Comparison of ENCODE assay signal across 24 cellular contexts in genomic region chr14:75217508-75218206, GRCh38. TPM values are rescaled to one million over a fixed set of nuclear protein-coding genes. Genes with fewer than 3 reads are reported as not detected.
A peak's percentile ranks its signal among the peaks of the same experiment; 100 is the strongest.
DNase-seq lines count a peak whose midpoint lies in the region; ATAC-seq, FAIRE-seq and TF ChIP-seq lines count a peak whose summit lies in the region.
"Had no signal": no experiment of that assay in that cellular context is flagged by ENCODE, and none has a peak within 500 bp of the region (broad histone marks: within the 10 kb centered on the region; RNA-seq: fewer than 3 reads in every experiment).

No MANE protein-coding gene starts in this region.

- no peaks in the 10 kb centered on the region for H3K27me3 ChIP-seq in mammary epithelial cell (ENCODE audit: insufficient read depth, low read length)
- H3K27me3 ChIP-seq in astrocyte (ENCODE audit: insufficient read depth, low read length): no peaks in the 10 kb centered on the region
- H3K27me3 ChIP-seq: BE2C had no signal

- POLR2A ChIA-PET in MCF 10A (lab: Yijun Ruan, JAX): interaction anchor here (0.6 to 2.6 kb wide), 13 partner anchors 13 to 91 kb away, joined by 3 to 14 read pairs (median 3); partner anchors contain the start of genes FOS and NEK9

- no peaks in the 10 kb centered on the region for H3K36me3 ChIP-seq in mammary epithelial cell (ENCODE audit: insufficient read depth, low read length)
- H3K36me3 ChIP-seq in astrocyte (ENCODE audit: insufficient read depth, low read length): no peaks in the 10 kb centered on the region
- H3K36me3 ChIP-seq: BE2C had no signal

- WGBS in mammary epithelial cell (ENCODE audit: low coverage, missing lambda C conversion rate): 91% methylated on average over 4 of the region's 4 CpGs

- H3K27ac Mint-ChIP-seq in MCF 10A (ENCODE audit: low read depth, unreplicated experiment) (no peak overlapping the region), astrocyte (ENCODE audit: unreplicated experiment) (no peak overlapping the region)
- H3K27ac Mint-ChIP-seq: H9 had no signal

- H3K27ac ChIP-seq in mammary epithelial cell (ENCODE audit: insufficient read depth, low read depth, low read length): no peak overlapping the region
- H3K27ac ChIP-seq in astrocyte (ENCODE audit: low read depth, low read length): no peak overlapping the region
- no peak overlapping the region for H3K27ac ChIP-seq in coronary artery
- H3K27ac ChIP-seq: 22Rv1 had no signal

- no peaks in the 10 kb centered on the region for H3K9me3 Mint-ChIP-seq in MCF 10A (ENCODE audit: unreplicated experiment)
- no peaks in the 10 kb centered on the region for H3K9me3 Mint-ChIP-seq in astrocyte (ENCODE audit: unreplicated experiment)
- H3K9me3 Mint-ChIP-seq: CD8-positive, alpha-beta memory T cell; H9 had no signal

- peak; percentile 39 for ATAC-seq in omental fat pad (ENCODE audit: low FRiP score)
- no peak for ATAC-seq in HG02610 (IDR thresholded peaks at IDR 0.05; ENCODE audit: unreplicated experiment)

- H3K4me3 Mint-ChIP-seq in MCF 10A (ENCODE audit: unreplicated experiment) (no peak overlapping the region), astrocyte (ENCODE audit: unreplicated experiment) (no peak overlapping the region)
- H3K4me3 Mint-ChIP-seq: CD14-positive monocyte; CD8-positive, alpha-beta memory T cell; H9 had no signal

- H3K4me2 ChIP-seq in mammary epithelial cell (ENCODE audit: insufficient read depth, low read depth, low read length) (no peak overlapping the region), astrocyte (ENCODE audit: low read length) (no peak overlapping the region)

- TF ChIP-seq CTCF in mammary epithelial cell (conservative IDR thresholded peaks at IDR 0.05 in 1 of 2, IDR thresholded peaks at IDR 0.05 in 1 of 2; ENCODE audit: extremely low read depth in 1 of 2, insufficient read depth in 1 of 2, low read depth in 1 of 2, low read length in 2 of 2) (no peak), MCF 10A (IDR thresholded peaks at IDR 0.05; ENCODE audit: unreplicated experiment) (no peak), astrocyte (IDR thresholded peaks at IDR 0.05; ENCODE audit: insufficient read depth, low read depth, low read length) (no peak), omental fat pad (IDR thresholded peaks at IDR 0.05) (no peak), coronary artery (IDR thresholded peaks at IDR 0.05) (no peak)

- dilution Hi-C loops in mammary epithelial cell (cut with HindIII; ENCODE audit: low sequenced_read_pairs): no loop called here

- H3K9me3 ChIP-seq in mammary epithelial cell (replicated peaks; ENCODE audit: insufficient read depth, low read length) (no peaks in the 10 kb centered on the region), astrocyte (ENCODE audit: insufficient read depth, low read depth, low read length) (no peaks in the 10 kb centered on the region)
- H3K9me3 ChIP-seq: BE2C had no signal

- CTCF ChIA-PET in mammary epithelial cell (lab: Charles Lee; ENCODE audit: low non-redundant PET): no interaction called here
- CTCF ChIA-PET in MCF 10A (lab: Yijun Ruan, JAX): interaction anchor here (0.6 to 3.5 kb wide), 6 partner anchors 9 to 129 kb away, joined by 3 to 11 read pairs (median 3); no protein-coding TSS in a partner anchor

- intact Hi-C loops in mammary epithelial cell (cut with micrococcal nuclease) (no loop called here), MCF 10A (cut with micrococcal nuclease) (no loop called here)

- DNase-seq in mammary epithelial cell (peak; percentile 28), MCF 10A (ENCODE audit: unreplicated experiment) (no peak), astrocyte (ENCODE audit: low read depth) (no peak), omental fat pad (ENCODE audit: low spot score) (no peak), coronary artery (ENCODE audit: low spot score) (no peak), DMS79 (lab: John Stamatoyannopoulos, UW) (no peak), NCI-H187 treated with DMSO at 0.1 percent for 48 hours (lab: John Stamatoyannopoulos, UW) (no peak)
- DNase-seq: ACHN; BE2C; CD8-positive, alpha-beta memory T cell; DMS 273 treated with DMSO at 0.1 percent for 48 hours; DND-41; H9; NCI-H1092 treated with DMSO at 0.1 percent for 48 hours; NCI-H1436; NCI-H1930; NCI-H2227 treated with DMSO at 0.1 percent for 48 hours; NCI-H526 treated with DMSO at 0.1 percent for 48 hours; Right ventricle myocardium superior; RPMI8226 had no signal

- H3K4me1 Mint-ChIP-seq in MCF 10A (ENCODE audit: insufficient read depth, unreplicated experiment): peaks cover 19% of the 10 kb centered on the region
- H3K4me1 Mint-ChIP-seq in astrocyte (ENCODE audit: low read depth, unreplicated experiment): peaks cover 20% of the 10 kb centered on the region

- in situ Hi-C loops in mammary epithelial cell (cut with MboI; ENCODE audit: low sequenced_read_pairs in 2 of 2): no loop called here

- BruUV-seq in mammary epithelial cell (replicated peaks; lab: Mats Ljungman, UMichigan): no TSS peak
- no TSS peak for BruUV-seq in MCF 10A (replicated peaks; lab: Mats Ljungman, UMichigan)

- no peaks in the 10 kb centered on the region for H3K36me3 Mint-ChIP-seq in MCF 10A (ENCODE audit: insufficient read depth, unreplicated experiment)
- H3K36me3 Mint-ChIP-seq in astrocyte (ENCODE audit: low read depth, unreplicated experiment): no peaks in the 10 kb centered on the region

- H3K9ac ChIP-seq in mammary epithelial cell (ENCODE audit: insufficient read depth, low read length): no peak overlapping the region
- no peak overlapping the region for H3K9ac ChIP-seq in astrocyte (ENCODE audit: low read length)

- H3K79me2 ChIP-seq in mammary epithelial cell (ENCODE audit: insufficient read depth, low read length): no peaks in the 10 kb centered on the region
- no peaks in the 10 kb centered on the region for H3K79me2 ChIP-seq in astrocyte (ENCODE audit: insufficient read depth, low read length)

- peak overlapping the region; percentile 19 for H2AFZ ChIP-seq in mammary epithelial cell (ENCODE audit: low read depth, low read length)
- H2AFZ ChIP-seq in astrocyte (ENCODE audit: low read depth, low read length): peak overlapping the region; percentile 49

- H3K4me3 ChIP-seq in mammary epithelial cell (replicated peaks in 1 of 3; ENCODE audit: insufficient read depth in 1 of 3, low read depth in 2 of 3, low read length in 3 of 3): no peak overlapping the region
- no peak overlapping the region for H3K4me3 ChIP-seq in astrocyte (ENCODE audit: insufficient read depth, low read depth, low read length)
- H3K4me3 ChIP-seq in coronary artery: no peak overlapping the region

- H3K27me3 Mint-ChIP-seq in MCF 10A (ENCODE audit: insufficient read depth, unreplicated experiment) (no peaks in the 10 kb centered on the region), astrocyte (ENCODE audit: low read depth, unreplicated experiment) (no peaks in the 10 kb centered on the region)

- H4K20me1 ChIP-seq in mammary epithelial cell (ENCODE audit: insufficient read depth, low read length): no peaks in the 10 kb centered on the region
- no peaks in the 10 kb centered on the region for H4K20me1 ChIP-seq in astrocyte (ENCODE audit: insufficient read depth, low read length)

- FAIRE-seq in astrocyte (lab: Jason Lieb, UNC): no peak
- FAIRE-seq: GM18507 had no signal

- peaks cover 14% of the 10 kb centered on the region for H3K4me1 ChIP-seq in mammary epithelial cell (ENCODE audit: insufficient read depth, low read length)
- H3K4me1 ChIP-seq in astrocyte (ENCODE audit: insufficient read depth, low read length): peaks cover 10% of the 10 kb centered on the region
- H3K4me1 ChIP-seq: BE2C had no signal

RNA-seq across cellular contexts. Expression of gene TMED10, which starts 41.2 kb away (rescaled TPM):
- total RNA-seq in mammary epithelial cell: 100 to 1,000 TPM; 389 to 397 TPM
- 385 TPM for polyA plus RNA-seq in mammary epithelial cell
- 522 TPM for polyA minus RNA-seq in mammary epithelial cell
- total RNA-seq in MCF 10A (2022): 454 and 526 TPM in 2 replicates
- total RNA-seq in astrocyte: 331 and 359 TPM in 2 replicates
- total RNA-seq in omental fat pad: 100 to 1,000 TPM; 189 to 372 (median 341) TPM
